9 cellular contexts compared by ENCODE assay signal in genomic region chr22:50528682-50529415, GRCh38. TPM values are rescaled to one million over a fixed set of nuclear protein-coding genes. Genes with fewer than 3 reads are reported as not detected.
DNase-seq lines count a peak whose midpoint lies in the region; ATAC-seq and TF ChIP-seq lines count a peak whose summit lies in the region.
"Had no signal": no experiment of that assay in that cellular context is flagged by ENCODE, and none has a peak within 500 bp of the region (broad histone marks: within the 10 kb centered on the region; RNA-seq: fewer than 3 reads in every experiment).

No MANE protein-coding gene starts in this region.

- H3K4me1 ChIP-seq in heart right ventricle (peaks cover 13 to 80% (median 62%) of the 10 kb centered on the region in 9 donors), adrenal gland (replicated peaks in 1 of 2) (peaks cover 37 to 42% of the 10 kb centered on the region in 2 donors), uterus (peaks cover 0 to 11% of the 10 kb centered on the region in 2 donors)

- H3K4me3 ChIP-seq in heart right ventricle, result peak overlapping the region in 9 of 10 donors; percentile 40 to 86 (median 72)
- H3K4me3 ChIP-seq in adrenal gland, result peak overlapping the region in 1 of 4 donors; percentile 69
- no peak overlapping the region for H3K4me3 ChIP-seq in uterus

- TF ChIP-seq CTCF in heart right ventricle (IDR thresholded peaks at IDR 0.05) (no peak), adrenal gland (IDR thresholded peaks at IDR 0.05) (no peak), mesothelial cell of epicardium (IDR thresholded peaks at IDR 0.05; ENCODE audit: unreplicated experiment) (no peak), uterus (IDR thresholded peaks at IDR 0.05) (no peak), GM10266 (IDR thresholded peaks at IDR 0.05; ENCODE audit: control insufficient read depth, insufficient read depth, low read depth, missing control alignments) (no peak)

- peaks cover 3 to 39% (median 18%) of the 10 kb centered on the region in 7 donors for H3K27me3 ChIP-seq in heart right ventricle
- no peaks in the 10 kb centered on the region for H3K27me3 ChIP-seq in adrenal gland
- H3K27me3 ChIP-seq in uterus, result peaks cover 4 to 24% of the 10 kb centered on the region in 2 donors

- H3K36me3 Mint-ChIP-seq in mesothelial cell of epicardium, result no peaks in the 10 kb centered on the region

- TF ChIP-seq POLR2A in adrenal gland (IDR thresholded peaks at IDR 0.05) (peak in 1 of 2 donors; percentile 15), uterus (IDR thresholded peaks at IDR 0.05) (no peak)

- H3K27ac Mint-ChIP-seq in mesothelial cell of epicardium, result no peak overlapping the region

- DNase-seq in heart right ventricle (no peak), left cardiac atrium (no peak), adrenal gland (peak in 4 of 7 donors; percentile 29 to 61 (median 52)), mesothelial cell of epicardium (ENCODE audit: low spot score in 2 of 2, unreplicated experiment in 2 of 2) (no peak), uterus (no peak), GM10266 (ENCODE audit: extremely low spot score) (no peak), NCI-H1417 treated with DMSO at 0.1 percent for 48 hours (lab: John Stamatoyannopoulos, UW) (no peak), globus pallidus (ENCODE audit: low spot score) (no peak)

- ATAC-seq in heart right ventricle (no peak), left cardiac atrium (no peak)

- H3K27me3 Mint-ChIP-seq in mesothelial cell of epicardium (ENCODE audit: low read depth), result peaks cover 38% of the 10 kb centered on the region

- H3K4me1 Mint-ChIP-seq in mesothelial cell of epicardium, result peaks cover 30% of the 10 kb centered on the region

- H3K36me3 ChIP-seq in heart right ventricle (peaks cover 0 to 26% (median under 1%) of the 10 kb centered on the region in 9 donors), adrenal gland (replicated peaks in 1 of 2) (peaks cover 0 to 2% of the 10 kb centered on the region in 2 donors), uterus (no peaks in the 10 kb centered on the region)

- H3K9me3 ChIP-seq in heart right ventricle (no peaks in the 10 kb centered on the region), adrenal gland (replicated peaks in 1 of 3) (no peaks in the 10 kb centered on the region), uterus (no peaks in the 10 kb centered on the region)

- 63 to 69% methylated on average over 15 of the region's 15 CpGs for WGBS in heart right ventricle, 2 donors
- WGBS in adrenal gland, 4 donors, result 47 to 100% (median 55%) methylated on average over 1 to 15 of the region's 15 CpGs

- intact Hi-C loops in heart right ventricle (cut with DNase I), result loop anchor here in 2 of 10 donors (5.0 to 10.0 kb wide), 3 partner anchors 33 to 284 kb away; partner anchors contain the start of genes SYCE3 (in 1 of the 2) and TUBGCP6 (in 1 of the 2)
- intact Hi-C loops in left cardiac atrium (cut with DNase I), result no loop called here
- intact Hi-C loops in adrenal gland (cut with DNase I), result no loop called here
- intact Hi-C loops in uterus (cut with DNase I; ENCODE audit: low total_unique reads), result no loop called here

- H3K27ac ChIP-seq in heart right ventricle (peak overlapping the region; percentile 84 to 99 (median 95)), adrenal gland (peak overlapping the region in 3 of 5 donors; percentile 77 to 95 (median 91)), uterus (peak overlapping the region; percentile 77 to 85)

- no peaks in the 10 kb centered on the region for H3K9me3 Mint-ChIP-seq in mesothelial cell of epicardium

- H3K4me3 Mint-ChIP-seq in mesothelial cell of epicardium, result peak overlapping the region; percentile 62

RNA-seq across cellular contexts. Expression of gene TYMP, which starts 1.0 kb away (rescaled TPM):
- total RNA-seq in heart right ventricle, result 100 to 1,000 TPM in 1 of 10 donors, 10 to 100 TPM in 7, 1 to 10 TPM in 2; 8.4 to 113 (median 12.6) TPM
- polyA plus RNA-seq in heart right ventricle, result 10 to 100 TPM; 23.3 to 65.3 TPM
- 10 to 100 TPM; 27.9 to 67.1 TPM for total RNA-seq in left cardiac atrium
- total RNA-seq in adrenal gland, result 100 to 1,000 TPM in 3 of 8 donors, 10 to 100 TPM in 5; 14.6 to 152 (median 64.5) TPM
- polyA plus RNA-seq in adrenal gland, result 10 to 100 TPM; 12.3 to 90.3 (median 89.5) TPM
- total RNA-seq in mesothelial cell of epicardium, result 9.3 to 10.3 TPM (median 9.9 TPM) in 3 replicates
- 10 to 100 TPM in 3 of 4 donors, 1 to 10 TPM in 1; 4.4 to 21.5 (median 15.6) TPM for total RNA-seq in uterus

RNA-seq across cellular contexts. Expression of gene SCO2, which starts 3.5 kb away (rescaled TPM):
- 1 to 10 TPM in 2 of 10 donors, under 1 TPM in 2, not detected in 6; 0.57 to 2.8 (median 0.92) TPM for total RNA-seq in heart right ventricle
- polyA plus RNA-seq in heart right ventricle, result 1 to 10 TPM in 1 of 2 donors, not detected in 1; 2.0 TPM
- total RNA-seq in left cardiac atrium, result 1 to 10 TPM in 1 of 2 donors, not detected in 1; 1.3 TPM
- 1 to 10 TPM in 6 of 8 donors, not detected in 2; 1.2 to 7.8 (median 4.1) TPM for total RNA-seq in adrenal gland
- 1 to 10 TPM in 2 of 3 donors, not detected in 1; 1.2 to 4.0 TPM for polyA plus RNA-seq in adrenal gland
- total RNA-seq in mesothelial cell of epicardium, result 0.65 to 5.0 TPM (median 2.4 TPM) in 3 replicates
- 1 to 10 TPM in 2 of 4 donors, not detected in 2; 3.5 to 3.9 TPM for total RNA-seq in uterus

RNA-seq across cellular contexts. Expression of gene KLHDC7B, which starts 16.9 kb away (rescaled TPM):
- total RNA-seq in heart right ventricle, result 1 to 10 TPM in 1 of 10 donors, under 1 TPM in 3, not detected in 6; 0.11 to 1.3 (median 0.18) TPM
- under 1 TPM in 1 of 2 donors, not detected in 1; 0.10 TPM for polyA plus RNA-seq in heart right ventricle
- total RNA-seq in left cardiac atrium, result under 1 TPM in 1 of 2 donors, not detected in 1; 0.15 TPM
- total RNA-seq in adrenal gland, result under 1 TPM in 6 of 8 donors, not detected in 2; 0.06 to 0.69 (median 0.30) TPM
- under 1 TPM; 0.09 to 0.24 (median 0.24) TPM for polyA plus RNA-seq in adrenal gland
- 0.07 to 0.11 TPM (median 0.09 TPM) in 3 replicates for total RNA-seq in mesothelial cell of epicardium
- not detected for total RNA-seq in uterus
- total RNA-seq: RPMI7951 had no signal

RNA-seq across cellular contexts. Expression of gene NCAPH2, which starts 20.8 kb away (rescaled TPM):
- 10 to 100 TPM; 21.7 to 31.9 (median 26.2) TPM for total RNA-seq in heart right ventricle
- polyA plus RNA-seq in heart right ventricle, result 10 to 100 TPM; 38.0 to 54.8 TPM
- 10 to 100 TPM; 29.8 to 32.7 TPM for total RNA-seq in left cardiac atrium
- 10 to 100 TPM; 22.9 to 40.2 (median 32.6) TPM for total RNA-seq in adrenal gland
- polyA plus RNA-seq in adrenal gland, result 10 to 100 TPM; 13.8 to 90.5 (median 56.2) TPM
- 57.9 to 63.1 TPM (median 60.3 TPM) in 3 replicates for total RNA-seq in mesothelial cell of epicardium
- total RNA-seq in uterus, result 100 to 1,000 TPM in 1 of 4 donors, 10 to 100 TPM in 3; 51.7 to 155 (median 55.4) TPM

RNA-seq across cellular contexts. Expression of gene LMF2, which starts 21.3 kb away (rescaled TPM):
- total RNA-seq in heart right ventricle (10 to 100 TPM; 18.8 to 37.5 (median 22.9) TPM), left cardiac atrium (10 to 100 TPM; 35.4 to 37.6 TPM), adrenal gland (10 to 100 TPM; 47.5 to 91.0 (median 78.3) TPM), mesothelial cell of epicardium (65.2 to 66.2 TPM (median 65.2 TPM) in 3 replicates), uterus (10 to 100 TPM; 19.7 to 61.3 (median 32.0) TPM)
- polyA plus RNA-seq in heart right ventricle (10 to 100 TPM; 40.4 to 42.5 TPM), adrenal gland (100 to 1,000 TPM in 1 of 3 donors, 10 to 100 TPM in 1, 1 to 10 TPM in 1; 6.3 to 120 (median 90.3) TPM)

Comparison
In these comparisons a context has a peak if more than half of its experiments do, and no peak if none do; other contexts are left out.
1. DNase-seq: peak in adrenal gland (4 of 7); none in heart right ventricle (0 of 2), left cardiac atrium (single experiment), mesothelial cell of epicardium (0 of 2), uterus (0 of 2), GM10266 (single experiment), NCI-H1417 treated with DMSO at 0.1 percent for 48 hours (single experiment) and globus pallidus (single experiment).
2. H3K4me3 ChIP-seq: peak in heart right ventricle (9 of 10); none in uterus (0 of 2).
3. Peak in every context shown above with its lines, with median percentiles within 50 percentile points of each other: H3K27ac ChIP-seq.